16 cellular contexts compared by ENCODE assay signal in genomic region chr10:87803328-87803727, GRCh38. TPM values are rescaled to one million over a fixed set of nuclear protein-coding genes. Genes with fewer than 3 reads are reported as not detected.
DNase-seq lines count a peak whose midpoint lies in the region; ATAC-seq and TF ChIP-seq lines count a peak whose summit lies in the region.
"Had no signal": no experiment of that assay in that cellular context is flagged by ENCODE, and none has a peak within 500 bp of the region (broad histone marks: within the 10 kb centered on the region; RNA-seq: fewer than 3 reads in every experiment).

No MANE protein-coding gene starts in this region.

- H3K4me1 ChIP-seq in heart right ventricle (peaks cover 0 to 30% (median 7%) of the 10 kb centered on the region in 9 donors), lung (ENCODE audit: control insufficient read depth in 2 of 2, insufficient read depth in 2 of 2, low read length in 2 of 2) (peaks cover 1 to 17% of the 10 kb centered on the region in 2 donors)
- H3K4me1 ChIP-seq: HAP-1 had no signal

- H3K27ac ChIP-seq in heart right ventricle: peak overlapping the region in 7 of 10 donors; percentile 7 to 55 (median 42)
- H3K27ac ChIP-seq in lung (ENCODE audit: low read depth in 1 of 2, low read length in 1 of 2): peak overlapping the region; percentile 22 to 45

- H3K27me3 ChIP-seq in heart right ventricle (no peaks in the 10 kb centered on the region), lung (ENCODE audit: control insufficient read depth, insufficient read depth) (no peaks in the 10 kb centered on the region)

- H3K27me3 Mint-ChIP-seq in endothelial cell (ENCODE audit: unreplicated experiment): no peaks in the 10 kb centered on the region
- H3K27me3 Mint-ChIP-seq: B cell; CD4-positive, alpha-beta T cell had no signal

- peaks cover 7% of the 10 kb centered on the region for H3K9me3 Mint-ChIP-seq in endothelial cell (ENCODE audit: unreplicated experiment)

- H3K9me3 ChIP-seq in heart right ventricle: peaks cover 0 to 39% (median 5%) of the 10 kb centered on the region in 11 donors
- H3K9me3 ChIP-seq in lung (ENCODE audit: control insufficient read depth in 2 of 2, insufficient read depth in 1 of 2, low read length in 1 of 2): no peaks in the 10 kb centered on the region

- H3K4me3 Mint-ChIP-seq in endothelial cell (ENCODE audit: unreplicated experiment): peak overlapping the region; percentile 13
- H3K4me3 Mint-ChIP-seq: B cell; CD4-positive, alpha-beta T cell had no signal

- H3K4me1 Mint-ChIP-seq in endothelial cell (ENCODE audit: unreplicated experiment): no peaks in the 10 kb centered on the region

- intact Hi-C loops in heart right ventricle (cut with DNase I): no loop called here
- intact Hi-C loops in cardiac septum (cut with DNase I): no loop called here

- peaks cover 0 to 68% (median 7%) of the 10 kb centered on the region in 9 donors for H3K36me3 ChIP-seq in heart right ventricle
- peaks cover 0 to 12% of the 10 kb centered on the region in 2 donors for H3K36me3 ChIP-seq in lung (ENCODE audit: control insufficient read depth in 2 of 2, insufficient read depth in 2 of 2, low read length in 2 of 2)

- H3K4me3 ChIP-seq in heart right ventricle: peak overlapping the region in 1 of 10 donors; percentile 1
- H3K4me3 ChIP-seq in lung: no peak overlapping the region
- H3K4me3 ChIP-seq: HAP-1 had no signal

- peaks cover 77% of the 10 kb centered on the region for H3K36me3 Mint-ChIP-seq in endothelial cell (ENCODE audit: low read depth, unreplicated experiment)

- no peak overlapping the region for H3K27ac Mint-ChIP-seq in endothelial cell (ENCODE audit: unreplicated experiment)
- H3K27ac Mint-ChIP-seq: B cell; CD4-positive, alpha-beta T cell had no signal

- DNase-seq in heart right ventricle (no peak), cardiac septum (ENCODE audit: low spot score) (no peak), endothelial cell (ENCODE audit: low spot score) (no peak), lung (ENCODE audit: low spot score) (no peak), ecto neural progenitor cell (ENCODE audit: low spot score) (no peak), NCI-H1694 (lab: John Stamatoyannopoulos, UW) (no peak)
- DNase-seq: C1 segment of cervical spinal cord; CD4-positive, alpha-beta T cell; DMS153; DMS79 treated with DMSO at 0.1 percent for 48 hours; EL; GOT3 had no signal

- ATAC-seq in heart right ventricle (peak in 5 of 8 donors; percentile 17 to 69 (median 58)), lung (ENCODE audit: insufficient read depth, low FRiP score) (no peak), HG03342 (IDR thresholded peaks at IDR 0.05; ENCODE audit: unreplicated experiment) (no peak)
- ATAC-seq: HepG2 had no signal

- TF ChIP-seq CTCF in heart right ventricle (IDR thresholded peaks at IDR 0.05): no peak
- no peak for TF ChIP-seq CTCF in endothelial cell (IDR thresholded peaks at IDR 0.05; ENCODE audit: unreplicated experiment)
- no peak for TF ChIP-seq CTCF in lung (IDR thresholded peaks at IDR 0.05; ENCODE audit: control extremely low read depth, extremely low read depth)

- 60 to 66% methylated on average over 4 of the region's 4 CpGs for WGBS in heart right ventricle, 2 donors
- 79 to 89% methylated on average over 4 of the region's 4 CpGs for WGBS in lung, 2 donors

RNA-seq across cellular contexts. Expression of gene ATAD1, which starts 14.7 kb away (rescaled TPM):
- 100 to 1,000 TPM in 5 of 10 donors, 10 to 100 TPM in 5; 90.4 to 147 (median 100) TPM for total RNA-seq in heart right ventricle
- 10 to 100 TPM; 18.4 to 27.5 TPM for polyA plus RNA-seq in heart right ventricle
- 92.0 TPM for total RNA-seq in cardiac septum
- total RNA-seq in endothelial cell (ENCODE audit: unreplicated experiment): 38.0 TPM
- total RNA-seq in lung: 10 to 100 TPM; 37.6 to 50.2 TPM
- 10 to 100 TPM; 11.6 to 19.8 TPM for polyA plus RNA-seq in lung

Comparison
In these comparisons a context has a peak if more than half of its experiments do, and no peak if none do; other contexts are left out.
1. ATAC-seq: peak in heart right ventricle (5 of 8); none in lung (single experiment) and HG03342 (single experiment).